8 cellular contexts compared by ENCODE assay signal in genomic region chr17:62627904-62628603, GRCh38. TPM values are rescaled to one million over a fixed set of nuclear protein-coding genes. Genes with fewer than 3 reads are reported as not detected.
DNase-seq lines count a peak whose midpoint lies in the region; ATAC-seq and TF ChIP-seq lines count a peak whose summit lies in the region.

No MANE protein-coding gene starts in this region.

- peak overlapping the region; percentile 50 to 92 (median 82) for H3K4me3 Mint-ChIP-seq in CD4-positive, CD25-positive, alpha-beta regulatory T cell
- peak overlapping the region; percentile 80 to 91 (median 88) for H3K4me3 Mint-ChIP-seq in naive thymus-derived CD4-positive, alpha-beta T cell

- H3K27me3 ChIP-seq in CD4-positive, CD25-positive, alpha-beta regulatory T cell (ENCODE audit: control insufficient read depth, insufficient read depth, low read length): no peaks in the 10 kb centered on the region
- H3K27me3 ChIP-seq in naive thymus-derived CD4-positive, alpha-beta T cell (ENCODE audit: control insufficient read depth in 2 of 2, insufficient read depth in 2 of 2, low read length in 2 of 2): no peaks in the 10 kb centered on the region
- no peaks in the 10 kb centered on the region for H3K27me3 ChIP-seq in testis

- H3K27ac Mint-ChIP-seq in CD4-positive, CD25-positive, alpha-beta regulatory T cell: peak overlapping the region in 2 of 3 donors; percentile 61 to 62
- H3K27ac Mint-ChIP-seq in naive thymus-derived CD4-positive, alpha-beta T cell: peak overlapping the region in 4 of 9 donors; percentile 29 to 85 (median 56)

- H3K4me3 ChIP-seq in CD4-positive, CD25-positive, alpha-beta regulatory T cell (ENCODE audit: low read depth, low read length): peak overlapping the region; percentile 26
- peak overlapping the region; percentile 51 for H3K4me3 ChIP-seq in naive thymus-derived CD4-positive, alpha-beta T cell (ENCODE audit: low read length)
- H3K4me3 ChIP-seq in testis: peak overlapping the region; percentile 55 to 76

- intact Hi-C loops in naive thymus-derived CD4-positive, alpha-beta T cell (cut with micrococcal nuclease): loop anchor here in 1 of 2 donors (1.0 kb wide), 1 partner anchor 25 kb away; no protein-coding TSS in a partner anchor
- intact Hi-C loops in testis (cut with DNase I; ENCODE audit: low total_unique reads): no loop called here

- CTCF ChIA-PET in naive thymus-derived CD4-positive, alpha-beta T cell (lab: Charles Lee): no interaction called here

- 1 to 2% methylated on average over 30 to 61 of the region's 61 CpGs for WGBS in testis, 2 donors

- no peaks in the 10 kb centered on the region for H3K9me3 ChIP-seq in CD4-positive, CD25-positive, alpha-beta regulatory T cell (ENCODE audit: control insufficient read depth in 2 of 2, low read length in 2 of 2)
- no peaks in the 10 kb centered on the region for H3K9me3 ChIP-seq in naive thymus-derived CD4-positive, alpha-beta T cell (ENCODE audit: control insufficient read depth in 2 of 3, low read length in 3 of 3)
- H3K9me3 ChIP-seq in testis: no peaks in the 10 kb centered on the region

- H3K36me3 Mint-ChIP-seq in CD4-positive, CD25-positive, alpha-beta regulatory T cell: peaks cover 8% of the 10 kb centered on the region
- peaks cover 0 to 8% (median 0%) of the 10 kb centered on the region in 5 donors for H3K36me3 Mint-ChIP-seq in naive thymus-derived CD4-positive, alpha-beta T cell

- peak in 1 of 3 donors; percentile 57 for DNase-seq in CD4-positive, CD25-positive, alpha-beta regulatory T cell
- peak; percentile 44 to 51 for DNase-seq in activated CD4-positive, alpha-beta T cell treated with anti-CD3 and anti-CD28 coated beads, Interleukin-2, amount 50 U/mL, for 4 hours
- peak in 4 of 9 donors; percentile 20 to 41 (median 25) for DNase-seq in naive thymus-derived CD4-positive, alpha-beta T cell
- DNase-seq in testis (peak; percentile 55), NCI-H510A treated with DMSO at 0.1 percent for 48 hours (lab: John Stamatoyannopoulos, UW) (no peak)

- no peak for TF ChIP-seq CTCF in testis (IDR thresholded peaks at IDR 0.05)

- POLR2A ChIA-PET in naive thymus-derived CD4-positive, alpha-beta T cell (lab: Charles Lee): no interaction called here

- ATAC-seq in CD4-positive, CD25-positive, alpha-beta regulatory T cell (ENCODE audit: low read depth in 2 of 2): peak in 1 of 2 donors; percentile 29
- ATAC-seq in HG02885 (IDR thresholded peaks at IDR 0.05; ENCODE audit: poor library complexity, unreplicated experiment) (peak; percentile 38), esophagus mucosa (peak; percentile 25), GM21576 (IDR thresholded peaks at IDR 0.05; ENCODE audit: unreplicated experiment) (no peak)
- ATAC-seq in naive thymus-derived CD4-positive, alpha-beta T cell: peak; percentile 21

- no peak overlapping the region for H3K27ac ChIP-seq in CD4-positive, CD25-positive, alpha-beta regulatory T cell (ENCODE audit: insufficient read depth, low read length, poor library complexity, severe bottlenecking)
- H3K27ac ChIP-seq in naive thymus-derived CD4-positive, alpha-beta T cell (ENCODE audit: low read depth, low read length): no peak overlapping the region
- peak overlapping the region; percentile 80 to 86 for H3K27ac ChIP-seq in testis

- H3K9me3 Mint-ChIP-seq in CD4-positive, CD25-positive, alpha-beta regulatory T cell: no peaks in the 10 kb centered on the region
- no peaks in the 10 kb centered on the region for H3K9me3 Mint-ChIP-seq in naive thymus-derived CD4-positive, alpha-beta T cell

- H3K36me3 ChIP-seq in CD4-positive, CD25-positive, alpha-beta regulatory T cell (ENCODE audit: control insufficient read depth, insufficient read depth, low read length): no peaks in the 10 kb centered on the region
- no peaks in the 10 kb centered on the region for H3K36me3 ChIP-seq in naive thymus-derived CD4-positive, alpha-beta T cell (ENCODE audit: control insufficient read depth in 2 of 3, insufficient read depth in 3 of 3, low read length in 3 of 3)
- H3K36me3 ChIP-seq in testis (ENCODE audit: low read depth, missing control alignments): no peaks in the 10 kb centered on the region

- H3K4me1 Mint-ChIP-seq in CD4-positive, CD25-positive, alpha-beta regulatory T cell: peaks cover 0 to 10% (median 5%) of the 10 kb centered on the region in 4 donors
- peaks cover 5 to 29% (median 11%) of the 10 kb centered on the region in 7 donors for H3K4me1 Mint-ChIP-seq in naive thymus-derived CD4-positive, alpha-beta T cell

- peaks cover 20% of the 10 kb centered on the region for H3K27me3 Mint-ChIP-seq in CD4-positive, CD25-positive, alpha-beta regulatory T cell
- peaks cover 4 to 50% (median 11%) of the 10 kb centered on the region in 5 donors for H3K27me3 Mint-ChIP-seq in naive thymus-derived CD4-positive, alpha-beta T cell

- no peak for TF ChIP-seq POLR2A in testis (IDR thresholded peaks at IDR 0.05)

- peaks cover 21% of the 10 kb centered on the region for H3K4me1 ChIP-seq in CD4-positive, CD25-positive, alpha-beta regulatory T cell (ENCODE audit: control insufficient read depth, insufficient read depth, low read length, poor library complexity, severe bottlenecking)
- peaks cover 0 to 6% of the 10 kb centered on the region in 2 donors for H3K4me1 ChIP-seq in naive thymus-derived CD4-positive, alpha-beta T cell (ENCODE audit: control insufficient read depth in 2 of 2, insufficient read depth in 2 of 2, low read length in 2 of 2)
- peaks cover 6% of the 10 kb centered on the region for H3K4me1 ChIP-seq in testis

RNA-seq across cellular contexts. Expression of gene MRC2, which starts 0.6 kb away (rescaled TPM):
- total RNA-seq in CD4-positive, CD25-positive, alpha-beta regulatory T cell: 10.2 TPM
- under 1 TPM; 0.25 to 0.36 (median 0.30) TPM for polyA plus RNA-seq in CD4-positive, CD25-positive, alpha-beta regulatory T cell
- total RNA-seq in esophagus mucosa (34.0 TPM), testis (10 to 100 TPM; 32.9 to 40.3 TPM)
- 1 to 10 TPM in 4 of 5 experiments, under 1 TPM in 1; 0.39 to 3.4 (median 2.7) TPM for total RNA-seq in naive thymus-derived CD4-positive, alpha-beta T cell
- 1 to 10 TPM in 1 of 2 donors, under 1 TPM in 1; 0.11 to 1.0 TPM for polyA plus RNA-seq in naive thymus-derived CD4-positive, alpha-beta T cell
- 60.9 TPM for polyA plus RNA-seq in testis (ENCODE audit: insufficient read depth, low read depth, low replicate concordance)

Comparison
In these comparisons a context has a peak if more than half of its experiments do, and no peak if none do; other contexts are left out.
1. H3K27ac ChIP-seq: peak in testis (2 of 2); none in CD4-positive, CD25-positive, alpha-beta regulatory T cell (single experiment) and naive thymus-derived CD4-positive, alpha-beta T cell (single experiment).
2. Peak in every context shown above with its lines, with median percentiles within 50 percentile points of each other: H3K4me3 ChIP-seq.